In genomic region chr5:5229405-5229804, GRCh38 we compare ENCODE assay signal across 21 cellular contexts.
A peak's percentile ranks its signal among the peaks of the same experiment; 100 is the strongest.
DNase-seq lines count a peak whose midpoint lies in the region; ATAC-seq lines count a peak whose summit lies in the region.
"Had no signal": no experiment of that assay in that cellular context is flagged by ENCODE, and none has a peak within 500 bp of the region (broad histone marks: within the 10 kb centered on the region; RNA-seq: fewer than 3 reads in every experiment).

No MANE protein-coding gene starts in this region.

- no peak for ATAC-seq in left lobe of liver
- ATAC-seq: SK-N-SH treated with all-trans-retinoic acid at 6 μM for 48 hours had no signal

- DNase-seq in HT1080 (ENCODE audit: low read depth) (peak; percentile 42), amniotic epithelial cell (ENCODE audit: low read depth) (peak; percentile 20), cerebellum (ENCODE audit: low spot score) (peak; percentile 47), kidney tubule cell (ENCODE audit: low spot score) (peak; percentile 17), AG08395 (ENCODE audit: low spot score) (no peak), left lobe of liver (ENCODE audit: low spot score) (no peak), NCI-H1417 treated with DMSO at 0.1 percent for 48 hours (lab: John Stamatoyannopoulos, UW) (no peak), medulla oblongata (ENCODE audit: extremely low spot score) (no peak)
- DNase-seq: CD8-positive, alpha-beta memory T cell; DMS79; H9; IMR-90; Karpas-422; NCI-H1105 treated with DMSO at 0.1 percent for 48 hours; NCI-H1694 treated with DMSO at 0.1 percent for 48 hours; NCI-H2227 treated with DMSO at 0.1 percent for 48 hours; NCI-H524; NCI-H82; RPMI8226; SIG-M5 had no signal

Comparison
In these comparisons a context has a peak if more than half of its experiments do, and no peak if none do; other contexts are left out.
1. DNase-seq: peak in HT1080 (single experiment), amniotic epithelial cell (single experiment), cerebellum (single experiment) and kidney tubule cell (single experiment); none in AG08395 (single experiment), left lobe of liver (single experiment), NCI-H1417 treated with DMSO at 0.1 percent for 48 hours (single experiment) and medulla oblongata (single experiment).